Comparison of ENCODE assay signal across 7 cellular contexts in genomic region chr2:231611273-231612198, GRCh38. TPM values are rescaled to one million over a fixed set of nuclear protein-coding genes. Genes with fewer than 3 reads are reported as not detected.
DNase-seq lines count a peak whose midpoint lies in the region; ATAC-seq lines count a peak whose summit lies in the region.

No MANE protein-coding gene starts in this region.

- H3K9me3 ChIP-seq in skeletal muscle tissue (ENCODE audit: control insufficient read depth in 3 of 3, low read length in 3 of 3) = no peaks in the 10 kb centered on the region

- H3K27me3 ChIP-seq in skeletal muscle tissue (ENCODE audit: control insufficient read depth in 3 of 3, insufficient read depth in 3 of 3, low read length in 3 of 3) = no peaks in the 10 kb centered on the region

- ATAC-seq in GM19035 (IDR thresholded peaks at IDR 0.05; ENCODE audit: unreplicated experiment) (no peak), HG02763 (IDR thresholded peaks at IDR 0.05; ENCODE audit: unreplicated experiment) (no peak)

- no peak overlapping the region for H3K4me3 ChIP-seq in skeletal muscle tissue (ENCODE audit: low read length in 3 of 3)

- DNase-seq in H4 (ENCODE audit: low spot score) (peak; percentile 72), OCI-M2 (lab: John Stamatoyannopoulos, UW; ENCODE audit: unreplicated experiment) (peak; percentile 22), glomerular visceral epithelial cell (ENCODE audit: extremely low spot score) (peak; percentile 91)
- DNase-seq in activated naive CD4-positive, alpha-beta T cell treated with Interleukin-2 at 50 U/mL for 16 hours = peak; percentile 64

- peak overlapping the region; percentile 96 for H3K27ac ChIP-seq in skeletal muscle tissue (ENCODE audit: low read depth, low read length)

- peak overlapping the region; percentile 52 to 74 (median 66) for H3K9ac ChIP-seq in skeletal muscle tissue (ENCODE audit: low read depth in 1 of 3, low read length in 3 of 3)

- no peaks in the 10 kb centered on the region for H3K36me3 ChIP-seq in skeletal muscle tissue (ENCODE audit: control insufficient read depth in 3 of 3, insufficient read depth in 3 of 3, low read length in 3 of 3)

- peaks cover 39 to 52% (median 45%) of the 10 kb centered on the region in 3 donors for H3K4me1 ChIP-seq in skeletal muscle tissue (ENCODE audit: control insufficient read depth in 3 of 3, insufficient read depth in 3 of 3, low read length in 3 of 3)

RNA-seq across cellular contexts. Expression of gene TEX44, which starts 18.9 kb away (rescaled TPM):
- total RNA-seq in H4 (2014; rRNA removed; shearing (Covaris generic)) = not detected in 2 replicates
- total RNA-seq in skeletal muscle tissue = not detected

Comparison
In these comparisons a context has a peak if more than half of its experiments do, and no peak if none do; other contexts are left out.
1. DNase-seq: peak in every context shown above with its lines; median percentile 91 in glomerular visceral epithelial cell; 72 in H4; 64 in activated naive CD4-positive, alpha-beta T cell treated with Interleukin-2 at 50 U/mL for 16 hours; 22 in OCI-M2.